Comparison of ENCODE assay signal across 10 cellular contexts in genomic region chr2:160419776-160420521, GRCh38.
A peak's percentile ranks its signal among the peaks of the same experiment; 100 is the strongest.
DNase-seq lines count a peak whose midpoint lies in the region; ATAC-seq and TF ChIP-seq lines count a peak whose summit lies in the region.
"Had no signal": no experiment of that assay in that cellular context is flagged by ENCODE, and none has a peak within 500 bp of the region (broad histone marks: within the 10 kb centered on the region; RNA-seq: fewer than 3 reads in every experiment).

No MANE protein-coding gene starts in this region.

- in situ Hi-C loops in GM23248 (cut with MboI) = no loop called here

- H3K9me3 ChIP-seq in GM23248 (ENCODE audit: low read depth) (no peaks in the 10 kb centered on the region), T-helper 17 cell (ENCODE audit: control insufficient read depth, low read length, poor library complexity, severe bottlenecking) (no peaks in the 10 kb centered on the region)

- no peak for TF ChIP-seq CTCF in foreskin fibroblast (IDR thresholded peaks at IDR 0.05; ENCODE audit: low read depth, low read length)

- peaks cover 74% of the 10 kb centered on the region for H3F3A ChIP-seq in GM23248 (ENCODE audit: insufficient read depth)

- H3K27ac ChIP-seq in GM23248 = peak overlapping the region; percentile 91

- no peaks in the 10 kb centered on the region for H4K20me1 ChIP-seq in GM23248 (ENCODE audit: insufficient read depth)

- H3K4me1 ChIP-seq in GM23248 (ENCODE audit: insufficient read depth) = peaks cover 77% of the 10 kb centered on the region

- no peaks in the 10 kb centered on the region for H3K36me3 ChIP-seq in GM23248 (ENCODE audit: low read depth)

- peaks cover 75% of the 10 kb centered on the region for H3K79me2 ChIP-seq in GM23248 (ENCODE audit: insufficient read depth)

- ATAC-seq in T-helper 17 cell (no peak), GM19023 (IDR thresholded peaks at IDR 0.05; ENCODE audit: unreplicated experiment) (no peak), GM21786 (IDR thresholded peaks at IDR 0.05; ENCODE audit: unreplicated experiment) (no peak)

- peaks cover 8% of the 10 kb centered on the region for H3K36me3 Mint-ChIP-seq in T-helper 17 cell (ENCODE audit: low read depth)

- no peak overlapping the region for H3K4me3 Mint-ChIP-seq in T-helper 17 cell

- WGBS in GM23248 (ENCODE audit: low coverage in 1 of 2, low lambda C conversion rate in 2 of 2, missing lambda C conversion rate in 2 of 2), 2 experiments = 0 to 1% methylated on average over 3 of the region's 3 CpGs

- DNase-seq in GM23248 (peak; percentile 90), T-helper 17 cell (no peak), foreskin fibroblast (peak; percentile 69 to 72), skeletal muscle cell (ENCODE audit: low read depth) (peak; percentile 65), activated gamma-delta T cell (lab: John Stamatoyannopoulos, UW) (no peak)
- DNase-seq in activated CD4-positive, CD25-positive, alpha-beta regulatory T cell treated with anti-CD3 and anti-CD28 coated beads, Interleukin-2, amount 50 U/mL, for 72 hours = no peak
- DNase-seq: caudate nucleus, NCI-H1930 had no signal

- no peaks in the 10 kb centered on the region for H3K27me3 ChIP-seq in GM23248 (replicated peaks; ENCODE audit: insufficient read depth)

- peak overlapping the region; percentile 70 for H3K4me2 ChIP-seq in GM23248 (ENCODE audit: unreplicated experiment)

- no peaks in the 10 kb centered on the region for H3K9me2 ChIP-seq in GM23248 (ENCODE audit: insufficient read depth)

- H3K4me1 Mint-ChIP-seq in T-helper 17 cell = peaks cover 44% of the 10 kb centered on the region

- H2AFZ ChIP-seq in GM23248 = no peak overlapping the region

- H3K27me3 Mint-ChIP-seq in T-helper 17 cell = no peaks in the 10 kb centered on the region

- peak overlapping the region; percentile 86 for H3K27ac Mint-ChIP-seq in T-helper 17 cell

- H3K9ac ChIP-seq in GM23248 = peak overlapping the region; percentile 62

- H3K4me3 ChIP-seq in GM23248 = peak overlapping the region; percentile 19
- H3K4me3 ChIP-seq in foreskin fibroblast (ENCODE audit: low read depth in 1 of 2, low read length in 2 of 2) = no peak overlapping the region
- no peak overlapping the region for H3K4me3 ChIP-seq in skeletal muscle cell (ENCODE audit: low read depth, low read length)

Comparison
In these comparisons a context has a peak if more than half of its experiments do, and no peak if none do; other contexts are left out.
1. DNase-seq: peak in GM23248 (single experiment), foreskin fibroblast (2 of 2) and skeletal muscle cell (single experiment); none in T-helper 17 cell (0 of 3), activated CD4-positive, CD25-positive, alpha-beta regulatory T cell treated with anti-CD3 and anti-CD28 coated beads, Interleukin-2, amount 50 U/mL, for 72 hours (single experiment) and activated gamma-delta T cell (single experiment).